Comparison of ENCODE assay signal across 20 cellular contexts in the genomic region with DNA sequence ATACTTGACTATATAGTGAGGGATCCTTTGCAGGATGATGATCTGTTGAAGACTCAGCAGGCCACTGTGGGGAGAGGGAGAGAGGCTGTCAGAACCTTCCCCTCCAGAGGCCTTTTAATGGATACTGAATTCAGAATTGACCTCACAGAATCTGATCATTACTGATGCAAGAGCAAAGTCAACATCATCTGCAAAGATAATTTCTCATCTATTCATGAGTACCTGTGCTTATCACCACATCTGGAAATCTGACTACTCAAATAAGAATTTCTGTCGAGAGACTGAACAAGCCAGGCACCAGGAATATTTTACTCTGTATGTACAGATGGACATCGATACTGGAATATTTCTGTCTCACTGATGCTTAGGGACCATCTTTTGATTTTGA.
DNase-seq lines count a peak whose midpoint lies in the region; ATAC-seq, FAIRE-seq and TF ChIP-seq lines count a peak whose summit lies in the region.
"Had no signal": no experiment of that assay in that cellular context is flagged by ENCODE, and none has a peak within 500 bp of the region (broad histone marks: within the 10 kb centered on the region; RNA-seq: fewer than 3 reads in every experiment).

No MANE protein-coding gene starts in this region.

- H3K79me2 ChIP-seq in Karpas-422 (ENCODE audit: low read length) = peaks cover 94% of the 10 kb centered on the region
- peaks cover 32% of the 10 kb centered on the region; the same call in 1 of the 2 replicates for H3K79me2 ChIP-seq in OCI-LY7 (ENCODE audit: insufficient read depth, low read depth, low read length)
- H3K79me2 ChIP-seq: parathyroid adenoma had no signal

- H3K36me3 ChIP-seq in BLaER1 treated with 17β-estradiol and CSF1 and Interleukin-3, amounts not matched to agents 10 nM and 100 nM = peaks cover 6 to 9% (median 8%) of the 10 kb centered on the region in 11 experiments
- H3K36me3 ChIP-seq in Karpas-422 (ENCODE audit: insufficient read depth, low read length) (peaks cover 9% of the 10 kb centered on the region; the same call in 1 of the 2 replicates), OCI-LY7 (ENCODE audit: insufficient read depth, low read length) (peaks cover 13% of the 10 kb centered on the region)
- H3K36me3 ChIP-seq: Peyer's patch, right lobe of liver had no signal

- H3K27ac ChIP-seq in BLaER1 treated with 17β-estradiol and CSF1 and Interleukin-3, amounts not matched to agents 10 nM and 100 nM = no peak overlapping the region; a peak in 1 of 22 replicates
- H3K27ac ChIP-seq in Karpas-422 (ENCODE audit: low read length) = peak overlapping the region; percentile 53
- H3K27ac ChIP-seq in OCI-LY7 (ENCODE audit: low read depth, low read length, poor library complexity, severe bottlenecking) = peak overlapping the region; percentile 35
- H3K27ac ChIP-seq: left lung, parathyroid adenoma, Peyer's patch, right lobe of liver had no signal

- peaks cover 7 to 18% (median 12%) of the 10 kb centered on the region in 10 experiments; a peak in 16 of 20 replicates for H3K4me1 ChIP-seq in BLaER1 treated with 17β-estradiol and CSF1 and Interleukin-3, amounts not matched to agents 10 nM and 100 nM
- H3K4me1 ChIP-seq in Karpas-422 (ENCODE audit: low read length) = peaks cover 47% of the 10 kb centered on the region
- peaks cover 57% of the 10 kb centered on the region for H3K4me1 ChIP-seq in OCI-LY7 (ENCODE audit: insufficient read depth, low read length, poor library complexity, severe bottlenecking)
- H3K4me1 ChIP-seq: left lung, Peyer's patch, right lobe of liver had no signal

- peak; percentile 94 for FAIRE-seq in islet of Langerhans (lab: Jason Lieb, UNC)
- FAIRE-seq: GM12878, HTR-8/SVneo had no signal

- intact Hi-C loops in OCI-LY7 (cut with micrococcal nuclease; ENCODE audit: unreplicated experiment) = loop anchor here (5.0 kb wide), 1 partner anchor 91 kb away; no protein-coding TSS in a partner anchor

- no peaks in the 10 kb centered on the region for H3K27me3 ChIP-seq in BLaER1 treated with 17β-estradiol and CSF1 and Interleukin-3, amounts not matched to agents 10 nM and 100 nM
- no peaks in the 10 kb centered on the region for H3K27me3 ChIP-seq in Karpas-422 (ENCODE audit: low read length)
- H3K27me3 ChIP-seq: dorsolateral prefrontal cortex, left lung, Peyer's patch, right lobe of liver had no signal

- no peak overlapping the region for H3K9ac ChIP-seq in BLaER1 treated with 17β-estradiol and CSF1 and Interleukin-3, amounts not matched to agents 10 nM and 100 nM
- no peak overlapping the region for H3K9ac ChIP-seq in Karpas-422 (ENCODE audit: low read length)
- H3K9ac ChIP-seq: parathyroid adenoma had no signal

- no peak for TF ChIP-seq CTCF in OCI-LY7 (conservative IDR thresholded peaks at IDR 0.05; ENCODE audit: low read length)

- no peak for ATAC-seq in GM18498 (IDR thresholded peaks at IDR 0.05; ENCODE audit: unreplicated experiment)
- ATAC-seq: activated CD8-positive, alpha-beta memory T cell treated with anti-CD3 and anti-CD28 coated beads, Interleukin-2, amount 10 ng/mL, durations not matched to agents 7 days and 5 days; GM12878; left lung; natural killer cell treated with Interleukin-12 subunit alpha and Interleukin-12 subunit beta and Interleukin-15 and Interleukin-18, amount 100 ng/mL, for 72 hours had no signal

- H3K4me2 ChIP-seq in BLaER1 treated with 17β-estradiol and CSF1 and Interleukin-3, amounts not matched to agents 10 nM and 100 nM = peak overlapping the region in 7 of 11 experiments; percentile 2 to 40 (median 20); a peak in 10 of 22 replicates
- H3K4me2 ChIP-seq in Karpas-422 (ENCODE audit: low read depth, low read length, poor library complexity, severe bottlenecking) = no peak overlapping the region
- H3K4me2 ChIP-seq in OCI-LY7 (ENCODE audit: low read length) = peak overlapping the region; percentile 36

- no peaks in the 10 kb centered on the region for H3K9me2 ChIP-seq in Karpas-422 (replicated peaks; ENCODE audit: insufficient read depth, low read length)
- H3K9me2 ChIP-seq in OCI-LY7 (ENCODE audit: insufficient read depth, low read length) = no peaks in the 10 kb centered on the region

- no peaks in the 10 kb centered on the region for H3K9me3 ChIP-seq in BLaER1 treated with 17β-estradiol and CSF1 and Interleukin-3, amounts not matched to agents 10 nM and 100 nM (replicated peaks in 1 of 11)
- H3K9me3 ChIP-seq in Karpas-422 (ENCODE audit: low read length) (no peaks in the 10 kb centered on the region), OCI-LY7 (ENCODE audit: low read length) (no peaks in the 10 kb centered on the region)
- H3K9me3 ChIP-seq: left lung, Peyer's patch, right lobe of liver had no signal

- no TSS peak for BruUV-seq in OCI-LY7 (replicated peaks; lab: Mats Ljungman, UMichigan)

- POLR2A ChIA-PET in OCI-LY7 (lab: Charles Lee) = interaction anchor here (0.6 to 1.4 kb wide), 3 partner anchors 11 to 95 kb away, joined by 3 to 5 read pairs (median 4); no protein-coding TSS in a partner anchor

- no peak overlapping the region for H3K4me3 ChIP-seq in BLaER1 treated with 17β-estradiol and CSF1 and Interleukin-3, amounts not matched to agents 10 nM and 100 nM
- H3K4me3 ChIP-seq in Karpas-422 (ENCODE audit: low read length) = no peak overlapping the region
- H3K4me3 ChIP-seq in OCI-LY7 (ENCODE audit: low read depth, low read length, poor library complexity, severe bottlenecking) = no peak overlapping the region
- H3K4me3 ChIP-seq: dorsolateral prefrontal cortex, GM12878, left lung, Peyer's patch, right lobe of liver had no signal

- H4K20me1 ChIP-seq in BLaER1 treated with 17β-estradiol and CSF1 and Interleukin-3, amounts not matched to agents 10 nM and 100 nM = no peaks in the 10 kb centered on the region
- H4K20me1 ChIP-seq in Karpas-422 (ENCODE audit: insufficient read depth, low read depth, low read length) = no peaks in the 10 kb centered on the region
- H4K20me1 ChIP-seq in OCI-LY7 (ENCODE audit: insufficient read depth, low read length) = no peaks in the 10 kb centered on the region

- CTCF ChIA-PET in OCI-LY7 (lab: Charles Lee; ENCODE audit: unreplicated experiment) = no interaction called here

- H2AFZ ChIP-seq in Karpas-422 (ENCODE audit: low read length) (no peak overlapping the region), OCI-LY7 (ENCODE audit: low read length) (no peak overlapping the region)
- H2AFZ ChIP-seq: parathyroid adenoma had no signal

- no peak for DNase-seq in Karpas-422
- DNase-seq in OCI-LY7 (ENCODE audit: low spot score) = no peak
- DNase-seq in HuH-7.5 (ENCODE audit: low spot score) = no peak
- no peak for DNase-seq in stimulated activated CD4-positive, alpha-beta T cell treated with anti-CD3 and anti-CD28 coated beads, Interleukin-2, amount 100 ng/mL, for 24 hours
- DNase-seq: activated CD4-positive, alpha-beta T cell treated with anti-CD3 and anti-CD28 coated beads, Interleukin-2, amount 10 ng/mL, durations not matched to agents 7 days and 5 days; activated CD8-positive, alpha-beta memory T cell treated with anti-CD3 and anti-CD28 coated beads, Interleukin-2, amount 10 ng/mL, durations not matched to agents 7 days and 5 days; CD4-positive, alpha-beta memory T cell; dorsolateral prefrontal cortex; left lung; NCI-H2227 treated with DMSO at 0.1 percent for 48 hours; Peyer's patch; right lobe of liver; T-helper 2 cell had no signal

Comparison
In these comparisons a context has a peak if more than half of its experiments do, and no peak if none do; other contexts are left out.
1. H3K27ac ChIP-seq: peak in Karpas-422 (single experiment) and OCI-LY7 (single experiment); none in BLaER1 treated with 17β-estradiol and CSF1 and Interleukin-3, amounts not matched to agents 10 nM and 100 nM (0 of 11).